Comparison of ENCODE assay signal across 24 cellular contexts in genomic region chr10:54703086-54703485, GRCh38.
"Had no signal": no experiment of that assay in that cellular context is flagged by ENCODE, and none has a peak within 500 bp of the region (broad histone marks: within the 10 kb centered on the region; RNA-seq: fewer than 3 reads in every experiment).

No MANE protein-coding gene starts in this region.

- DNase-seq: activated B cell treated with CpG ODN at 0.5 μM for 24 hours; activated CD4-positive, alpha-beta T cell treated with anti-CD3 and anti-CD28 coated beads for 4 hours; activated CD4-positive, alpha-beta T cell treated with anti-CD3 and anti-CD28 coated beads, Interleukin-2, amount 50 U/mL, for 48 hours; activated CD8-positive, alpha-beta memory T cell treated with anti-CD3 and anti-CD28 coated beads, Interleukin-2, amount 50 U/mL, for 48 hours; activated naive CD4-positive, alpha-beta T cell; activated T-cell treated with anti-CD3 and anti-CD28 coated beads, Interleukin-2, amount 50 U/mL, for 4 hours; adrenal gland; effector CD4-positive, alpha-beta T cell; erythroblast; gastrocnemius medialis; head of caudate nucleus; left ventricle myocardium inferior; mammary epithelial cell; ovary; stimulated activated CD4-positive, alpha-beta T cell treated with anti-CD3 and anti-CD28 coated beads, Interleukin-12 subunit alpha, Interleukin-12 subunit beta, amount 100 ng/mL, for 4 hours; stimulated activated CD4-positive, alpha-beta T cell treated with anti-CD3 and anti-CD28 coated beads, Interleukin-4, amount 100 ng/mL, for 4 hours; stimulated activated naive CD8-positive, alpha-beta T cell treated with anti-CD3 and anti-CD28 coated beads, Interleukin-15, Interleukin-2, amounts not matched to agents 100 U/mL and 50 U/mL, for 24 hours; T-cell; thyroid gland; upper lobe of right lung had no signal

- H3K4me3 ChIP-seq: adrenal gland, ascending aorta, gastrocnemius medialis, left ventricle myocardium inferior, ovary, prostate gland, thyroid gland, upper lobe of right lung had no signal

- H3K27me3 ChIP-seq: adrenal gland, ascending aorta, gastrocnemius medialis, ovary, thyroid gland, upper lobe of right lung had no signal

- H3K27ac ChIP-seq: adrenal gland, ascending aorta, gastrocnemius medialis, left ventricle myocardium inferior, ovary, prostate gland, thyroid gland, upper lobe of right lung had no signal

- H3K4me1 ChIP-seq: ascending aorta, gastrocnemius medialis, left ventricle myocardium inferior, prostate gland, thyroid gland, upper lobe of right lung had no signal

- H3K36me3 ChIP-seq: adrenal gland, ascending aorta, gastrocnemius medialis, left ventricle myocardium inferior, ovary, prostate gland, thyroid gland, upper lobe of right lung had no signal

- ATAC-seq: activated T-cell treated with anti-CD3 and anti-CD28 coated beads, Interleukin-2, amount 50 U/mL, for 4 hours; gastrocnemius medialis; natural killer cell treated with Interleukin-12 subunit alpha and Interleukin-12 subunit beta and Interleukin-15 and Interleukin-18, amount 100 ng/mL, for 72 hours; SK-N-SH treated with all-trans-retinoic acid at 6 μM for 48 hours; stimulated activated naive CD8-positive, alpha-beta T cell treated with anti-CD3 and anti-CD28 coated beads, Interleukin-15, Interleukin-2, amounts not matched to agents 100 U/mL and 50 U/mL, for 24 hours; T-cell; upper lobe of right lung had no signal

- H3K9me3 ChIP-seq: adrenal gland, ascending aorta, gastrocnemius medialis, ovary, prostate gland, thyroid gland, upper lobe of right lung had no signal
